In genomic region chr5:32613050-32613672, GRCh38 we compare ENCODE assay signal across 8 cellular contexts. TPM values are rescaled to one million over a fixed set of nuclear protein-coding genes. Genes with fewer than 3 reads are reported as not detected.
DNase-seq lines count a peak whose midpoint lies in the region; ATAC-seq, FAIRE-seq and TF ChIP-seq lines count a peak whose summit lies in the region.

No MANE protein-coding gene starts in this region.

- POLR2A ChIA-PET in activated CD4-positive, alpha-beta T cell treated with anti-CD3 and anti-CD28 coated beads for 36 hours (lab: Charles Lee), result no interaction called here
- POLR2A ChIA-PET in HepG2 (lab: Yijun Ruan, JAX), result no interaction called here

- intact Hi-C loops in activated CD4-positive, alpha-beta T cell treated with anti-CD3 and anti-CD28 coated beads for 36 hours (cut with DNase I, micrococcal nuclease), result loop anchor here (1.0 to 10.0 kb wide), 5 partner anchors 24 to 381 kb away; no protein-coding TSS in a partner anchor
- intact Hi-C loops in HepG2 (cut with micrococcal nuclease; ENCODE audit: unreplicated experiment), result loop anchor here (1.0 to 10.0 kb wide), 3 partner anchors 124 to 302 kb away; no protein-coding TSS in a partner anchor

- TF ChIP-seq EP300 in HepG2 (IDR thresholded peaks at IDR 0.05; ENCODE audit: low read depth in 2 of 2, low read length in 2 of 2) (0 out of 4 replicates have a peak, but pooled peaks of 1 of the 2 experiments have one; percentile 8), HepG2 (CRISPR knock-in tag; IDR thresholded peaks at IDR 0.05; ENCODE audit: borderline replicate concordance) (no peak)

- peaks cover 3% of the 10 kb centered on the region for H3K36me3 Mint-ChIP-seq in activated CD4-positive, alpha-beta T cell treated with anti-CD3 and anti-CD28 coated beads for 36 hours (ENCODE audit: low read depth)

- H3K4me1 ChIP-seq in HepG2 (ENCODE audit: insufficient read depth, low read length), result no peaks in the 10 kb centered on the region

- no peaks in the 10 kb centered on the region for H3K27me3 Mint-ChIP-seq in activated CD4-positive, alpha-beta T cell treated with anti-CD3 and anti-CD28 coated beads for 36 hours

- TF ChIP-seq CTCF in HepG2 (CRISPR knock-in tag; IDR thresholded peaks at IDR 0.05), result peak; percentile 89

- H3K27me3 ChIP-seq in HepG2 (ENCODE audit: control insufficient read depth in 1 of 2, insufficient read depth in 2 of 2, low read length in 2 of 2), result no peaks in the 10 kb centered on the region

- H2AFZ ChIP-seq in HepG2 (ENCODE audit: low read length), result no peak overlapping the region

- no peaks in the 10 kb centered on the region for H3K9me3 Mint-ChIP-seq in activated CD4-positive, alpha-beta T cell treated with anti-CD3 and anti-CD28 coated beads for 36 hours (ENCODE audit: low read depth)

- TF ChIP-seq POLR2A in GM18505 (IDR thresholded peaks at IDR 0.05; ENCODE audit: borderline replicate concordance, extremely low read depth, insufficient read depth, insufficient read length) (no peak), HepG2 (IDR thresholded peaks at IDR 0.05; ENCODE audit: insufficient read depth in 1 of 2, low read depth in 2 of 2, low read length in 2 of 2) (no peak)

- peak; percentile 75 for ATAC-seq in GM18505 (IDR thresholded peaks at IDR 0.05; ENCODE audit: unreplicated experiment)
- peak; percentile 82 for ATAC-seq in HG03175 (IDR thresholded peaks at IDR 0.05; ENCODE audit: unreplicated experiment)
- ATAC-seq in activated CD4-positive, alpha-beta T cell treated with anti-CD3 and anti-CD28 coated beads for 36 hours, result peak; percentile 93
- peak; percentile 65 for ATAC-seq in HepG2

- no peak overlapping the region for H3K27ac ChIP-seq in HepG2 (ENCODE audit: extremely low read length, insufficient read depth, low read length)

- H3K4me1 Mint-ChIP-seq in activated CD4-positive, alpha-beta T cell treated with anti-CD3 and anti-CD28 coated beads for 36 hours, result peaks cover 4% of the 10 kb centered on the region

- no peak overlapping the region for H3K4me3 Mint-ChIP-seq in activated CD4-positive, alpha-beta T cell treated with anti-CD3 and anti-CD28 coated beads for 36 hours

- CTCF ChIA-PET in activated CD4-positive, alpha-beta T cell treated with anti-CD3 and anti-CD28 coated beads for 36 hours (lab: Charles Lee), result interaction anchor here (0.6 to 4.5 kb wide), 28 partner anchors 8 to 686 kb away, joined by 3 to 56 read pairs (median 3); no protein-coding TSS in a partner anchor
- CTCF ChIA-PET in HepG2 (lab: Yijun Ruan, JAX; ENCODE audit: low intra/inter-chr PET ratio, low total read pairs), result interaction anchor here (0.8 to 2.9 kb wide), 4 partner anchors 23 to 166 kb away, joined by 3 to 33 read pairs (median 6); no protein-coding TSS in a partner anchor

- BruUV-seq in HepG2 (replicated peaks; lab: Mats Ljungman, UMichigan), result no TSS peak

- TF ChIP-seq RAD21 in HepG2 (CRISPR knock-in tag; IDR thresholded peaks at IDR 0.05), result peak; percentile 86

- WGBS in HepG2 (ENCODE audit: low lambda C conversion rate), result 10% methylated on average over 10 of the region's 10 CpGs

- no peaks in the 10 kb centered on the region for H3K79me2 ChIP-seq in HepG2 (ENCODE audit: insufficient read depth, low read length)

- H3K27ac Mint-ChIP-seq in activated CD4-positive, alpha-beta T cell treated with anti-CD3 and anti-CD28 coated beads for 36 hours, result peak overlapping the region; percentile 67

- no peak overlapping the region for H3K9ac ChIP-seq in HepG2 (ENCODE audit: insufficient read depth, low read depth, low read length)

- FAIRE-seq in colon (lab: Jason Lieb, UNC) (peak; percentile 74), HepG2 (lab: Jason Lieb, UNC) (peak; percentile 79)

- no peak overlapping the region for H3K4me3 ChIP-seq in HepG2 (replicated peaks in 1 of 3; ENCODE audit: insufficient read depth in 1 of 3, low read depth in 2 of 3, low read length in 3 of 3)

- peak; percentile 44 for DNase-seq in 8988T
- DNase-seq in NCI-H460 (ENCODE audit: extremely low read depth, low read depth), result peak; percentile 81
- DNase-seq in activated CD4-positive, alpha-beta T cell treated with anti-CD3 and anti-CD28 coated beads for 36 hours, result peak; percentile 91
- peak; percentile 66 for DNase-seq in HepG2 (ENCODE audit: low spot score)
- DNase-seq in stimulated activated CD4-positive, alpha-beta T cell treated with anti-CD3 and anti-CD28 coated beads, TNF-alpha, amount 100 ng/mL, for 1 hour (ENCODE audit: low read depth in 3 of 3, low spot score in 1 of 3), result peak; percentile 59 to 84 (median 70)

- H4K20me1 ChIP-seq in HepG2 (ENCODE audit: insufficient read depth, low read length), result no peaks in the 10 kb centered on the region

- no peak overlapping the region for H3K4me2 ChIP-seq in HepG2 (ENCODE audit: low read depth, low read length)

- in situ Hi-C loops in HepG2 (cut with HindIII; ENCODE audit: extremely low pct_ligation_motif_present, low pct_unique_long_range_greater_than_20kb), result loop anchor here (5.0 kb wide), 1 partner anchor 126 kb away; no protein-coding TSS in a partner anchor

- no peaks in the 10 kb centered on the region for H3K9me3 ChIP-seq in HepG2 (ENCODE audit: low read length)

- H3K36me3 ChIP-seq in HepG2 (replicated peaks in 1 of 2; ENCODE audit: control insufficient read depth in 1 of 2, insufficient read depth in 2 of 2, low read length in 2 of 2), result no peaks in the 10 kb centered on the region; a peak in 1 of 5 replicates

TF ChIP-seq in HepG2, 621 proteins besides CTCF, POLR2A, EP300 and RAD21 (continues in another document):
- TF ChIP-seq AFF4 (CRISPR knock-in tag; IDR thresholded peaks at IDR 0.05), result no peak
- no peak for TF ChIP-seq POLR2AphosphoS5 (IDR thresholded peaks at IDR 0.05; ENCODE audit: low read depth, low read length)
- TF ChIP-seq ZNF329 (CRISPR knock-in tag; IDR thresholded peaks at IDR 0.05; ENCODE audit: low read depth), result no peak
- no peak for TF ChIP-seq GATA4 (IDR thresholded peaks at IDR 0.05; ENCODE audit: borderline replicate concordance, low read depth)
- 0 out of 2 replicates have a peak, but pooled peaks have one; percentile 14 for TF ChIP-seq RARA (CRISPR knock-in tag; IDR thresholded peaks at IDR 0.05)
- no peak for TF ChIP-seq ZNF33B (CRISPR knock-in tag; IDR thresholded peaks at IDR 0.05)
- no peak for TF ChIP-seq ZNF234 (CRISPR knock-in tag; conservative IDR thresholded peaks at IDR 0.05)
- TF ChIP-seq TAF15 (IDR thresholded peaks at IDR 0.05; ENCODE audit: low read depth, low read length, poor library complexity, severe bottlenecking), result no peak

RNA-seq across cellular contexts. Expression of gene SUB1, which starts 27.8 kb away (rescaled TPM):
- 657 and 687 TPM in 2 replicates for total RNA-seq in NCI-H460 (2014; rRNA removed; shearing (Covaris generic))
- 197 and 225 TPM in 2 replicates for polyA plus RNA-seq in NCI-H460 (2014; cell fraction: nucleus; rRNA removed)
- total RNA-seq in activated CD4-positive, alpha-beta T cell treated with anti-CD3 and anti-CD28 coated beads for 36 hours, result 100 to 1,000 TPM; 418 to 458 TPM
- 693 and 1,107 TPM in 2 replicates for total RNA-seq in HepG2 (2016; rRNA removed; fragmentation: Illumina TruSeq; extraction: Trizol)
- 104 and 117 TPM in 2 replicates for total RNA-seq in HepG2 (2016; cell fraction: cytosol; rRNA removed; fragmentation: Illumina TruSeq; extraction: Trizol; ENCODE audit: low read depth)
- total RNA-seq in HepG2 (2016; cell fraction: insoluble cytoplasmic fraction; rRNA removed; fragmentation: Illumina TruSeq; extraction: Trizol), result 685 and 1,185 TPM in 2 replicates
- total RNA-seq in HepG2 (2016; cell fraction: membrane; rRNA removed; fragmentation: Illumina TruSeq; extraction: Trizol), result 142 and 153 TPM in 2 replicates
- 256 and 257 TPM in 2 replicates for total RNA-seq in HepG2 (2016; cell fraction: nucleus; rRNA removed; fragmentation: Illumina TruSeq; extraction: Trizol)
- 113 and 182 TPM in 2 replicates for polyA plus RNA-seq in HepG2 (2011; rRNA removed)
- polyA plus RNA-seq in HepG2 (2011; cell fraction: cytosol; rRNA removed), result 33.5 and 65.0 TPM in 2 replicates
- polyA plus RNA-seq in HepG2 (2011; cell fraction: nucleus; rRNA removed), result 30.4 and 38.9 TPM in 2 replicates
- polyA plus RNA-seq in HepG2 (2012), result 190 and 260 TPM in 2 replicates
- 120 and 131 TPM in 2 replicates for polyA plus RNA-seq in HepG2 (2016; cell fraction: cytosol; fragmentation: Illumina TruSeq; extraction: Trizol; ENCODE audit: low read depth)
- 1,199 and 1,366 TPM in 2 replicates for polyA plus RNA-seq in HepG2 (2016; cell fraction: insoluble cytoplasmic fraction; fragmentation: Illumina TruSeq; extraction: Trizol; ENCODE audit: low read depth)
- polyA plus RNA-seq in HepG2 (2016; cell fraction: membrane; fragmentation: Illumina TruSeq; extraction: Trizol; ENCODE audit: low read depth), result 144 and 151 TPM in 2 replicates
- polyA plus RNA-seq in HepG2 (2016; cell fraction: nucleus; fragmentation: Illumina TruSeq; extraction: Trizol; ENCODE audit: insufficient read depth, low read depth), result 446 and 467 TPM in 2 replicates
- polyA minus RNA-seq in HepG2 (2011; rRNA and poly(A)+ RNA removed; ENCODE audit: low replicate concordance), result 24.7 and 28.7 TPM in 2 replicates
- 45.4 and 50.6 TPM in 2 replicates for polyA minus RNA-seq in HepG2 (2011; cell fraction: cytosol; rRNA and poly(A)+ RNA removed)
- polyA minus RNA-seq in HepG2 (2011; cell fraction: nucleus; rRNA and poly(A)+ RNA removed), result 145 and 207 TPM in 2 replicates
